Comparison of ENCODE assay signal across 12 cellular contexts in the genomic region with DNA sequence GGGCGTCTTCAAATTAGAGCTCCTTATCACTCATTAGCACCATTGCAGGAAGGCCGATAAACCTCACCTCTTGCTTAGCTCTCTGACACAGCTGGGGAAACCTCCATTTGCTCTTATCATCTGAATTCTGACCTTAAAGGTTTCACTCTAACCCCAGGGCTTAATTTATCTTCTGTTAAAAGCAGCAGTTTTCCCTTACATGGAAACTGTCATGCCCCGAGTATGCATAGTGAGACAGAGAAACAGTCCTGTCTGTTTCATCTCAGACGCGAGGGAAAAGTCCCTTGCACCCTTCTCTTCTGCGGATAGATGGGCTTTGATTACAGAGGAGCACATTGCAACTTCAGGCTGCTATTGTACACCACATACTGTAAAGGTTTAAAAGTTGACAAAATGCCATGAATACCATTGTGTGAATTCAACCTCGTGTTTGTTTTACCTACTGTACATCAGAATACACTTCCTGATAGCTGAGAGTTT.
DNase-seq lines count a peak whose midpoint lies in the region; ATAC-seq lines count a peak whose summit lies in the region.
"Had no signal": no experiment of that assay in that cellular context is flagged by ENCODE, and none has a peak within 500 bp of the region (broad histone marks: within the 10 kb centered on the region; RNA-seq: fewer than 3 reads in every experiment).

No MANE protein-coding gene starts in this region.

- no peak overlapping the region for H4K91ac ChIP-seq in trophoblast cell (ENCODE audit: low read depth, low read length)

- H3K9ac ChIP-seq in trophoblast cell (ENCODE audit: low read length) = no peak overlapping the region

- peaks cover 0 to 3% of the 10 kb centered on the region in 2 experiments for H3K4me1 ChIP-seq in trophoblast cell (ENCODE audit: control insufficient read depth in 1 of 2, insufficient read depth in 2 of 2, low read length in 2 of 2)

- H3K79me2 ChIP-seq in trophoblast cell (ENCODE audit: control insufficient read depth, insufficient read depth, low read length, poor library complexity) = no peaks in the 10 kb centered on the region

- H3K4me2 ChIP-seq in trophoblast cell (ENCODE audit: low read length) = peak overlapping the region; percentile 48

- no peak overlapping the region for H3K14ac ChIP-seq in trophoblast cell (ENCODE audit: low read length)

- DNase-seq in Jurkat, Clone E6-1 (ENCODE audit: low read depth, low spot score) = peak; percentile 50
- DNase-seq in dermis microvascular lymphatic vessel endothelial cell (ENCODE audit: low read depth in 2 of 2) = peak; percentile 46 to 78
- peak in 1 of 2 donors; percentile 4 for DNase-seq in trophoblast cell
- DNase-seq in stimulated activated CD4-positive, alpha-beta T cell treated with anti-CD3 and anti-CD28 coated beads, Interleukin-1b, Interleukin-23, amount 100 ng/mL, for 48 hours = no peak
- DNase-seq: DND-41, natural killer cell, NCI-H82, stomach, T1000 had no signal

- H4K8ac ChIP-seq in trophoblast cell (ENCODE audit: low read depth, low read length) = no peak overlapping the region

- H3K23ac ChIP-seq in trophoblast cell (ENCODE audit: low read length) = no peak overlapping the region

- H3K18ac ChIP-seq in trophoblast cell (ENCODE audit: low read length) = no peak overlapping the region

- WGBS in trophoblast cell (ENCODE audit: extremely low coverage, insufficient coverage, insufficient read length) = no CpG with 5 or more reads among the region's 7 CpGs

- H3K4ac ChIP-seq in trophoblast cell (ENCODE audit: low read depth, low read length) = no peak overlapping the region

- no peaks in the 10 kb centered on the region for H3K36me3 ChIP-seq in trophoblast cell (ENCODE audit: control insufficient read depth in 1 of 2, insufficient read depth in 2 of 2, low read length in 2 of 2)
- H3K36me3 ChIP-seq: stomach had no signal

- ATAC-seq in GM19463 (IDR thresholded peaks at IDR 0.05; ENCODE audit: unreplicated experiment) (peak; percentile 82), HG03108 (IDR thresholded peaks at IDR 0.05; ENCODE audit: unreplicated experiment) (no peak), GM21737 (IDR thresholded peaks at IDR 0.05; ENCODE audit: unreplicated experiment) (no peak)
- ATAC-seq: natural killer cell had no signal

- no peak overlapping the region for H2AK5ac ChIP-seq in trophoblast cell (ENCODE audit: low read length)

- no peak overlapping the region for H2BK120ac ChIP-seq in trophoblast cell (ENCODE audit: insufficient read depth, low read length, poor library complexity)

- H3K27me3 ChIP-seq in trophoblast cell (ENCODE audit: insufficient read depth, low read length) = no peaks in the 10 kb centered on the region
- H3K27me3 ChIP-seq: stomach had no signal

- no peak overlapping the region for H2BK12ac ChIP-seq in trophoblast cell (ENCODE audit: low read length)

- no peak overlapping the region for H2BK5ac ChIP-seq in trophoblast cell (ENCODE audit: low read depth, low read length, poor library complexity)

- H3K27ac ChIP-seq in trophoblast cell (ENCODE audit: low read depth, low read length) = no peak overlapping the region
- H3K27ac ChIP-seq: stomach had no signal

- H4K12ac ChIP-seq in trophoblast cell (ENCODE audit: low read depth, low read length) = no peak overlapping the region

- H3K79me1 ChIP-seq in trophoblast cell (ENCODE audit: low read length) = peaks cover 1% of the 10 kb centered on the region

- H3K9me3 ChIP-seq in trophoblast cell (ENCODE audit: insufficient read depth, low read depth, low read length) = peaks cover 2% of the 10 kb centered on the region
- H3K9me3 ChIP-seq: stomach had no signal

- H2AFZ ChIP-seq in trophoblast cell (ENCODE audit: insufficient read depth, low read length, poor library complexity) = no peak overlapping the region

- H3K4me3 ChIP-seq in Jurkat, Clone E6-1 (ENCODE audit: low read length) = peak overlapping the region; percentile 2; the same call in 1 of the 2 replicates
- no peak overlapping the region for H3K4me3 ChIP-seq in trophoblast cell (ENCODE audit: low read depth, low read length)
- H3K4me3 ChIP-seq: stomach had no signal
